Comparison of ENCODE assay signal across 32 cellular contexts in genomic region chr12:5546616-5547015, GRCh38.
DNase-seq lines count a peak whose midpoint lies in the region; ATAC-seq and TF ChIP-seq lines count a peak whose summit lies in the region.
"Had no signal": no experiment of that assay in that cellular context is flagged by ENCODE, and none has a peak within 500 bp of the region (broad histone marks: within the 10 kb centered on the region; RNA-seq: fewer than 3 reads in every experiment).

No MANE protein-coding gene starts in this region.

- 80% methylated on average over 1 of the region's 6 CpGs; no CpG with 5 or more reads in 1 of the 2 experiments for WGBS in IMR-90 (ENCODE audit: extremely low coverage in 2 of 2, insufficient read length in 1 of 2), 2 experiments
- WGBS in esophagus muscularis mucosa = 88% methylated on average over 6 of the region's 6 CpGs

- no peaks in the 10 kb centered on the region for H4K20me1 ChIP-seq in IMR-90 (ENCODE audit: insufficient read depth, low read length)

- H3K9me1 ChIP-seq in IMR-90 (ENCODE audit: insufficient read depth, low read length) = no peaks in the 10 kb centered on the region

- CTCF ChIA-PET in IMR-90 (lab: Yijun Ruan, JAX) = no interaction called here
- CTCF ChIA-PET in activated naive CD4-positive, alpha-beta T cell treated with anti-CD3 and anti-CD28 coated beads, Interleukin-2, amount 10 ng/mL, durations not matched to agents 7 days and 5 days (lab: Charles Lee) = no interaction called here

- DNase-seq in A172 (ENCODE audit: low spot score) = peak; percentile 2
- peak; percentile 94 for DNase-seq in EL
- peak; percentile 29 for DNase-seq in IMR-90
- DNase-seq in esophagus muscularis mucosa (ENCODE audit: extremely low spot score) = peak; percentile 80
- DNase-seq in DMS79 (lab: John Stamatoyannopoulos, UW) = no peak
- DNase-seq in stimulated activated CD4-positive, alpha-beta T cell treated with anti-CD3 and anti-CD28 coated beads, Interleukin-2, amount 100 ng/mL, for 24 hours = no peak
- no peak for DNase-seq in activated naive CD4-positive, alpha-beta T cell treated with anti-CD3 and anti-CD28 coated beads, Interleukin-2, amount 10 ng/mL, durations not matched to agents 7 days and 5 days
- DNase-seq: 8988T; activated CD4-positive, alpha-beta T cell treated with anti-CD3 and anti-CD28 coated beads, Interleukin-2, amount 10 ng/mL, durations not matched to agents 7 days and 5 days; activated effector memory CD4-positive, alpha-beta T cell treated with Interleukin-2 at 50 U/mL for 16 hours; activated T-cell treated with anti-CD3 and anti-CD28 coated beads, Interleukin-2, amount 50 U/mL, for 1 hour; anterior cingulate cortex; CD8-positive, alpha-beta T cell; DMS 273 treated with DMSO at 0.1 percent for 48 hours; glutamatergic neuron; MV-4-11; NCI-H1436 treated with DMSO at 0.1 percent for 48 hours; NCI-H2107; NCI-H510A; pancreas; stimulated activated CD4-positive, alpha-beta T cell treated with anti-CD3 and anti-CD28 coated beads, Interleukin-1b, Interleukin-23, amount 100 ng/mL, for 48 hours; T1000; testis; uterus; WERI-Rb-1 had no signal

- TF ChIP-seq POLR2A in IMR-90 (IDR thresholded peaks at IDR 0.05; ENCODE audit: low read depth, low read length) (no peak), esophagus muscularis mucosa (IDR thresholded peaks at IDR 0.05; ENCODE audit: low read depth) (no peak)

- no peak overlapping the region for H4K5ac ChIP-seq in IMR-90 (ENCODE audit: low read depth, low read length)

- H3K56ac ChIP-seq in IMR-90 (ENCODE audit: extremely low read depth, insufficient read depth, low read length) = no peak overlapping the region

- ATAC-seq in IMR-90 (ENCODE audit: low read depth) (no peak), HG02610 (IDR thresholded peaks at IDR 0.05; ENCODE audit: unreplicated experiment) (no peak)
- ATAC-seq: CD8-positive, alpha-beta T cell; left lobe of liver; pancreas had no signal

- H2AFZ ChIP-seq in IMR-90 (replicated peaks; ENCODE audit: low read length, poor library complexity) = no peak overlapping the region
- H2AFZ ChIP-seq: neural progenitor cell had no signal

- no peak for TF ChIP-seq RAD21 in IMR-90 (IDR thresholded peaks at IDR 0.05; ENCODE audit: low read length)

- H3K36me3 Mint-ChIP-seq in activated naive CD4-positive, alpha-beta T cell treated with anti-CD3 and anti-CD28 coated beads, Interleukin-2, amount 10 ng/mL, durations not matched to agents 7 days and 5 days = no peaks in the 10 kb centered on the region
- H3K36me3 Mint-ChIP-seq: activated naive CD8-positive, alpha-beta T cell; CD8-positive, alpha-beta T cell had no signal

- no peak for TF ChIP-seq EP300 in esophagus muscularis mucosa (IDR thresholded peaks at IDR 0.05)

- H3K4me3 Mint-ChIP-seq in activated naive CD4-positive, alpha-beta T cell treated with anti-CD3 and anti-CD28 coated beads, Interleukin-2, amount 10 ng/mL, durations not matched to agents 7 days and 5 days = no peak overlapping the region
- H3K4me3 Mint-ChIP-seq: activated CD4-positive, alpha-beta T cell treated with anti-CD3 and anti-CD28 coated beads, Interleukin-2, amount 10 ng/mL, durations not matched to agents 7 days and 5 days; activated naive CD8-positive, alpha-beta T cell; B cell; CD8-positive, alpha-beta T cell; neural progenitor cell; stimulated activated naive CD8-positive, alpha-beta T cell treated with anti-CD3 and anti-CD28 coated beads, Interleukin-15, Interleukin-2, amounts not matched to agents 100 ng/mL and 50 ng/mL, for 24 hours had no signal

- no peak for TF ChIP-seq CTCF in IMR-90 (conservative IDR thresholded peaks at IDR 0.05; ENCODE audit: low read depth, low read length)
- TF ChIP-seq CTCF in esophagus muscularis mucosa (IDR thresholded peaks at IDR 0.05) = no peak

- H3K23ac ChIP-seq in IMR-90 (ENCODE audit: low read depth, low read length) = no peak overlapping the region

- H3K27me3 ChIP-seq in IMR-90 (ENCODE audit: control insufficient read depth, insufficient read depth, low read length) (peaks cover 18% of the 10 kb centered on the region), esophagus muscularis mucosa (peaks cover 0 to 24% (median 0%) of the 10 kb centered on the region in 4 donors)
- H3K27me3 ChIP-seq: neural progenitor cell, pancreas, testis, uterus had no signal

- H2AK5ac ChIP-seq in IMR-90 (ENCODE audit: low read depth, low read length) = no peak overlapping the region

- peaks cover 2% of the 10 kb centered on the region for H3K9me3 Mint-ChIP-seq in activated naive CD4-positive, alpha-beta T cell treated with anti-CD3 and anti-CD28 coated beads, Interleukin-2, amount 10 ng/mL, durations not matched to agents 7 days and 5 days

- H3K4me3 ChIP-seq in IMR-90 (ENCODE audit: insufficient read depth, low read depth, low read length) (no peak overlapping the region), esophagus muscularis mucosa (no peak overlapping the region)
- H3K4me3 ChIP-seq: neural progenitor cell, pancreas, testis, uterus had no signal

- H3K14ac ChIP-seq in IMR-90 (replicated peaks; ENCODE audit: low read depth, low read length) = no peak overlapping the region

- H3K79me1 ChIP-seq in IMR-90 (ENCODE audit: low read depth in 1 of 2, low read length in 2 of 2) = no peaks in the 10 kb centered on the region

- H3K4me1 Mint-ChIP-seq in activated naive CD4-positive, alpha-beta T cell treated with anti-CD3 and anti-CD28 coated beads, Interleukin-2, amount 10 ng/mL, durations not matched to agents 7 days and 5 days = no peaks in the 10 kb centered on the region
- H3K4me1 Mint-ChIP-seq: activated CD4-positive, alpha-beta T cell treated with anti-CD3 and anti-CD28 coated beads, Interleukin-2, amount 10 ng/mL, durations not matched to agents 7 days and 5 days; B cell had no signal

- H2AK9ac ChIP-seq in IMR-90 (replicated peaks; ENCODE audit: low read depth, low read length, poor library complexity) = no peak overlapping the region

- H3K27ac ChIP-seq in IMR-90 (ENCODE audit: insufficient read depth, low read length) = no peak overlapping the region
- no peak overlapping the region for H3K27ac ChIP-seq in esophagus muscularis mucosa (replicated peaks in 1 of 4)
- H3K27ac ChIP-seq: KMS-11, neural progenitor cell, pancreas, testis, uterus, WERI-Rb-1 had no signal

- no peak overlapping the region for H2BK15ac ChIP-seq in IMR-90 (ENCODE audit: low read depth, low read length)

- no peak overlapping the region for H4K91ac ChIP-seq in IMR-90 (ENCODE audit: insufficient read depth, low read depth, low read length)

- no peak overlapping the region for H3K4ac ChIP-seq in IMR-90 (ENCODE audit: low read depth, low read length)

- no peak overlapping the region for H2BK5ac ChIP-seq in IMR-90 (ENCODE audit: low read depth, low read length, poor library complexity, severe bottlenecking)

- no peak overlapping the region for H3K18ac ChIP-seq in IMR-90 (ENCODE audit: low read depth, low read length)

- H3K4me2 ChIP-seq in IMR-90 (ENCODE audit: low read depth, low read length) = no peak overlapping the region
- H3K4me2 ChIP-seq: KMS-11, neural progenitor cell had no signal

- peaks cover 3% of the 10 kb centered on the region for H3K27me3 Mint-ChIP-seq in activated naive CD4-positive, alpha-beta T cell treated with anti-CD3 and anti-CD28 coated beads, Interleukin-2, amount 10 ng/mL, durations not matched to agents 7 days and 5 days

- no peak overlapping the region for H3K27ac Mint-ChIP-seq in activated naive CD4-positive, alpha-beta T cell treated with anti-CD3 and anti-CD28 coated beads, Interleukin-2, amount 10 ng/mL, durations not matched to agents 7 days and 5 days
- H3K27ac Mint-ChIP-seq: activated CD4-positive, alpha-beta T cell treated with anti-CD3 and anti-CD28 coated beads, Interleukin-2, amount 10 ng/mL, durations not matched to agents 7 days and 5 days; activated naive CD8-positive, alpha-beta T cell; B cell; CD8-positive, alpha-beta T cell; neural progenitor cell; stimulated activated naive CD8-positive, alpha-beta T cell treated with anti-CD3 and anti-CD28 coated beads, Interleukin-15, Interleukin-2, amounts not matched to agents 100 ng/mL and 50 ng/mL, for 24 hours had no signal

- no peak overlapping the region for H2BK120ac ChIP-seq in IMR-90 (ENCODE audit: low read depth, low read length)

- no peak overlapping the region for H4K8ac ChIP-seq in IMR-90 (ENCODE audit: low read depth in 2 of 2, low read length in 2 of 2)

- H3K4me1 ChIP-seq in IMR-90 (ENCODE audit: control insufficient read depth, insufficient read depth, low read length) = no peaks in the 10 kb centered on the region
- H3K4me1 ChIP-seq in esophagus muscularis mucosa = no peaks in the 10 kb centered on the region
- H3K4me1 ChIP-seq: pancreas, testis, uterus had no signal

- intact Hi-C loops in IMR-90 (cut with micrococcal nuclease) (no loop called here), esophagus muscularis mucosa (cut with DNase I) (no loop called here)

- no peaks in the 10 kb centered on the region; the same call in none of the 2 replicates for H3K9me3 ChIP-seq in IMR-90 (ENCODE audit: control insufficient read depth, insufficient read depth, low read length)
- peaks cover 0 to 17% (median 8%) of the 10 kb centered on the region in 4 donors for H3K9me3 ChIP-seq in esophagus muscularis mucosa
- H3K9me3 ChIP-seq: pancreas, testis, uterus had no signal

- POLR2A ChIA-PET in IMR-90 (lab: Charles Lee; ENCODE audit: unreplicated experiment) = no interaction called here

- dilution Hi-C loops in IMR-90 (cut with HindIII; ENCODE audit: low sequenced_read_pairs, unreplicated experiment) = no loop called here

- no peak overlapping the region for H2BK20ac ChIP-seq in IMR-90 (ENCODE audit: low read depth, low read length)

- in situ Hi-C loops in IMR-90 (cut with MboI; ENCODE audit: low sequenced_read_pairs) = no loop called here

- H3K36me3 ChIP-seq in IMR-90 (ENCODE audit: control insufficient read depth, insufficient read depth, low read length) = no peaks in the 10 kb centered on the region
- H3K36me3 ChIP-seq in esophagus muscularis mucosa = no peaks in the 10 kb centered on the region
- H3K36me3 ChIP-seq: pancreas, uterus, WERI-Rb-1 had no signal

- no TSS peak for BruUV-seq in IMR-90 (replicated peaks; lab: Mats Ljungman, UMichigan)

- no peak overlapping the region for H3K9ac ChIP-seq in IMR-90 (ENCODE audit: low read depth, low read length)
- H3K9ac ChIP-seq: KMS-11, neural progenitor cell had no signal

TF ChIP-seq in IMR-90, 13 proteins besides CTCF, POLR2A, EP300 and RAD21:
- TF ChIP-seq NFE2L2 (IDR thresholded peaks at IDR 0.05; ENCODE audit: low read depth, low read length) = no peak
- no peak for TF ChIP-seq ELK1 (IDR thresholded peaks at IDR 0.05; ENCODE audit: borderline replicate concordance, low read depth, low read length)
- TF ChIP-seq CEBPB (IDR thresholded peaks at IDR 0.05; ENCODE audit: low read depth, low read length) = no peak
- TF ChIP-seq SMC3 (IDR thresholded peaks at IDR 0.05; ENCODE audit: low read depth, low read length) = no peak

Comparison
In these comparisons a context has a peak if more than half of its experiments do, and no peak if none do; other contexts are left out.
1. DNase-seq: peak in A172 (single experiment), EL (single experiment), IMR-90 (single experiment) and esophagus muscularis mucosa (single experiment); none in DMS79 (single experiment), stimulated activated CD4-positive, alpha-beta T cell treated with anti-CD3 and anti-CD28 coated beads, Interleukin-2, amount 100 ng/mL, for 24 hours (0 of 2) and activated naive CD4-positive, alpha-beta T cell treated with anti-CD3 and anti-CD28 coated beads, Interleukin-2, amount 10 ng/mL, durations not matched to agents 7 days and 5 days (single experiment).